8 cellular contexts compared by ENCODE assay signal in the genomic region with DNA sequence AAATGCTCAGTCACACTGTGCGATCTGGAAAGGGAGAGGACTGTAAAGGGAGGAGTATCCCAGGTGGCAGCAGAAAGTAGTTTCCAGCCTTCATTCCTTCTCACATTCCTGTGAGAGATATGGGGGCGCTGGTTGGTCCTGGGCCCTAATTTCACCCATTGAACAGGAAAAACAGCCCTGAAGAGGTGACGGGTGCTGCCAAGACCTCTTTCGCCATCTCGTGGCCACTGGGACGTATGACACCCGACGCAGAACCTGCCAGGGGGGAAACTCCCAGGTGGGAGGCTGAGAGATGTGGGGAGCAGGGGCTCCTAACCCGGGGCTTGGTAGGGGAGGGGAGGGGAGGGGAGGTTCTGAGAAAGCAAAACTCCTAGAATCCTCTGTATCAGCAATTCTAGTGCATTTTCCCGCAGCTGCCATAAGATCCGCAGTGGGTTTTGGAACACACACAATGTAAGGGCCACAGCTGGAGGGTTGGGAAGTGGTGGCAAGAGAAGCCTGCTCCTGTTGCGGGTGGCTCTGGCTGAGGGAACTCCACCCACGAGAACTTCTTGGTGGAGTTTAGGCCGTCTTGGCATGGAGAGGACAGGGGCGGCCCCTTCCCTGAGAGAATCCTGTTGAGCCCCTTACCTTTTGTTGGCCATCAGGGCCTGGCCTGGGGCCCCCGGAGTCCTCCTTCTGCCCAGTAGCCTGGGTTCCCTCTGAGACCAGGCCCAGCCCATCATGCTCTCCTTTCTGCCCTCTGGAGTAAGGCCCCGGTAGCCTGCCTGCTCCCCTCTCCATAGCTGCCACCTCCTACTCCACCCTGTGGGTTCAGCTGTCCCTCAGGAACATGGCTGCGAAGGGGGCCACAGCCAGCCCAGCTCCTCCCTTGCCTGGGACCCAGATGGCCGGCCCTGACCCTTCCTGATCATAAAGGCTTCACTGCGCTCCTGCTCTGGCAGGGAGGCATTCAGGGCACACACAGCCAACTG.
DNase-seq lines count a peak whose midpoint lies in the region; ATAC-seq lines count a peak whose summit lies in the region.

No MANE protein-coding gene starts in this region.

- no peak overlapping the region for H3K27ac Mint-ChIP-seq in T-helper 17 cell

- H3K4me1 Mint-ChIP-seq in T-helper 17 cell, result peaks cover 2% of the 10 kb centered on the region

- DNase-seq in ELR (ENCODE audit: low read depth) (peak; percentile 25), HT1080 (ENCODE audit: low read depth) (peak; percentile 2), T-helper 17 cell (peak in 1 of 3 donors; percentile 9), T47D (ENCODE audit: low read depth in 1 of 2, low spot score in 1 of 2) (peak; percentile 3 to 24), medulla oblongata (ENCODE audit: extremely low spot score) (peak; percentile 10), SHP77 (lab: John Stamatoyannopoulos, UW) (no peak)
- DNase-seq in stimulated activated naive CD8-positive, alpha-beta T cell treated with anti-CD3 and anti-CD28 coated beads, Interleukin-15, Interleukin-2, amounts not matched to agents 100 U/mL and 50 U/mL, for 24 hours, result peak; percentile 44

- peak; percentile 83 for ATAC-seq in GM19463 (IDR thresholded peaks at IDR 0.05; ENCODE audit: unreplicated experiment)
- peak; percentile 48 for ATAC-seq in T-helper 17 cell
- peak; percentile 55 for ATAC-seq in stimulated activated naive CD8-positive, alpha-beta T cell treated with anti-CD3 and anti-CD28 coated beads, Interleukin-15, Interleukin-2, amounts not matched to agents 100 U/mL and 50 U/mL, for 24 hours

- H3K4me3 Mint-ChIP-seq in T-helper 17 cell, result no peak overlapping the region

- H3K9me3 ChIP-seq in T-helper 17 cell (ENCODE audit: control insufficient read depth, low read length, poor library complexity, severe bottlenecking), result no peaks in the 10 kb centered on the region

- in situ Hi-C loops in T47D (cut with HindIII; ENCODE audit: low pct_unique_long_range_greater_than_20kb, low sequenced_read_pairs), result no loop called here

- H3K36me3 Mint-ChIP-seq in T-helper 17 cell (ENCODE audit: low read depth), result no peaks in the 10 kb centered on the region

- H3K27me3 Mint-ChIP-seq in T-helper 17 cell, result no peaks in the 10 kb centered on the region

Comparison
In these comparisons a context has a peak if more than half of its experiments do, and no peak if none do; other contexts are left out.
1. DNase-seq: peak in ELR (single experiment), HT1080 (single experiment), T47D (2 of 2), medulla oblongata (single experiment) and stimulated activated naive CD8-positive, alpha-beta T cell treated with anti-CD3 and anti-CD28 coated beads, Interleukin-15, Interleukin-2, amounts not matched to agents 100 U/mL and 50 U/mL, for 24 hours (single experiment); none in SHP77 (0 of 2).
2. Peak in every context shown above with its lines, with median percentiles within 50 percentile points of each other: ATAC-seq.